23 cellular contexts compared by ENCODE assay signal in genomic region chr7:102829075-102829474, GRCh38.
"Had no signal": no experiment of that assay in that cellular context is flagged by ENCODE, and none has a peak within 500 bp of the region (broad histone marks: within the 10 kb centered on the region; RNA-seq: fewer than 3 reads in every experiment).

No MANE protein-coding gene starts in this region.

- DNase-seq: activated CD4-positive, alpha-beta T cell treated with anti-CD3 and anti-CD28 coated beads for 48 hours; activated CD4-positive, alpha-beta T cell treated with anti-CD3 and anti-CD28 coated beads, Interleukin-2, amount 50 U/mL, for 4 hours; activated CD4-positive, CD25-positive, alpha-beta regulatory T cell treated with anti-CD3 and anti-CD28 coated beads, Interleukin-2, amount 50 U/mL, for 72 hours; activated CD8-positive, alpha-beta memory T cell treated with anti-CD3 and anti-CD28 coated beads, Interleukin-2, amount 50 U/mL, for 48 hours; activated CD8-positive, alpha-beta T cell treated with anti-CD3 and anti-CD28 coated beads, Interleukin-2, amount 10 ng/mL, durations not matched to agents 7 days and 5 days; activated naive CD4-positive, alpha-beta T cell treated with anti-CD3 and anti-CD28 coated beads, Interleukin-2, amount 50 U/mL, for 16 hours; activated naive CD8-positive, alpha-beta T cell treated with anti-CD3 and anti-CD28 coated beads, Interleukin-2, amount 10 ng/mL, durations not matched to agents 7 days and 5 days; activated T-cell treated with anti-CD3 and anti-CD28 coated beads, Interleukin-2, amount 50 U/mL, for 1 hour; adrenal gland; aorta; Kasumi-1; NCI-H1105 treated with DMSO at 0.1 percent for 48 hours; NCI-H1436 treated with DMSO at 0.1 percent for 48 hours; NCI-H187; NCI-H2081; NCI-H510A treated with DMSO at 0.1 percent for 48 hours; NCI-H69; NK-92 treated with Interleukin-12 subunit alpha and Interleukin-12 subunit beta, amount 100 ng/mL, for 24 hours; Peyer's patch; SHP77 treated with DMSO at 0.1 percent for 48 hours had no signal

- H3K4me1 Mint-ChIP-seq: activated naive CD8-positive, alpha-beta T cell treated with anti-CD3 and anti-CD28 coated beads, Interleukin-2, amount 10 ng/mL, durations not matched to agents 7 days and 5 days had no signal

- H3K4me3 Mint-ChIP-seq: activated CD8-positive, alpha-beta T cell treated with anti-CD3 and anti-CD28 coated beads, Interleukin-2, amount 10 ng/mL, durations not matched to agents 7 days and 5 days; activated naive CD8-positive, alpha-beta T cell treated with anti-CD3 and anti-CD28 coated beads, Interleukin-2, amount 10 ng/mL, durations not matched to agents 7 days and 5 days; T-helper 1 cell treated with Interleukin-12 subunit alpha and Interleukin-12 subunit beta and Interleukin-4 antibody, amounts not matched to agents 30 μg/mL and 1 μg/mL, for 36 hours had no signal

- H3K27ac ChIP-seq: adrenal gland, Peyer's patch, RWPE1 had no signal

- H3K4me1 ChIP-seq: Peyer's patch had no signal

- H3K27me3 ChIP-seq: adrenal gland, Peyer's patch had no signal

- ATAC-seq: activated CD8-positive, alpha-beta T cell treated with anti-CD3 and anti-CD28 coated beads, Interleukin-2, amount 10 ng/mL, durations not matched to agents 7 days and 5 days; K562 had no signal

- H3K9me3 ChIP-seq: adrenal gland, Peyer's patch had no signal

- H3K4me3 ChIP-seq: adrenal gland, K562, Peyer's patch had no signal

- H3K27me3 Mint-ChIP-seq: activated naive CD8-positive, alpha-beta T cell treated with anti-CD3 and anti-CD28 coated beads, Interleukin-2, amount 10 ng/mL, durations not matched to agents 7 days and 5 days had no signal

- H3K27ac Mint-ChIP-seq: activated CD8-positive, alpha-beta T cell treated with anti-CD3 and anti-CD28 coated beads, Interleukin-2, amount 10 ng/mL, durations not matched to agents 7 days and 5 days; activated naive CD8-positive, alpha-beta T cell treated with anti-CD3 and anti-CD28 coated beads, Interleukin-2, amount 10 ng/mL, durations not matched to agents 7 days and 5 days; T-helper 1 cell treated with Interleukin-12 subunit alpha and Interleukin-12 subunit beta and Interleukin-4 antibody, amounts not matched to agents 30 μg/mL and 1 μg/mL, for 36 hours had no signal

- H3K9me3 Mint-ChIP-seq: activated naive CD8-positive, alpha-beta T cell treated with anti-CD3 and anti-CD28 coated beads, Interleukin-2, amount 10 ng/mL, durations not matched to agents 7 days and 5 days; T-helper 1 cell treated with Interleukin-12 subunit alpha and Interleukin-12 subunit beta and Interleukin-4 antibody, amounts not matched to agents 30 μg/mL and 1 μg/mL, for 36 hours had no signal

- H3K36me3 ChIP-seq: adrenal gland had no signal
